Comparison of ENCODE assay signal across 16 cellular contexts in genomic region chr18:26648509-26649192, GRCh38.
"Had no signal": no experiment of that assay in that cellular context is flagged by ENCODE, and none has a peak within 500 bp of the region (broad histone marks: within the 10 kb centered on the region; RNA-seq: fewer than 3 reads in every experiment).

No MANE protein-coding gene starts in this region.

- H3K36me3 ChIP-seq: right atrium auricular region, suprapubic skin had no signal

- DNase-seq: activated CD4-positive, alpha-beta T cell treated with anti-CD3 and anti-CD28 coated beads, Interleukin-2, amount 10 ng/mL, durations not matched to agents 24 days and 14 days; activated CD4-positive, CD25-positive, alpha-beta regulatory T cell; activated CD8-positive, alpha-beta memory T cell treated with anti-CD3 and anti-CD28 coated beads for 24 hours; activated naive CD4-positive, alpha-beta T cell; activated naive CD8-positive, alpha-beta T cell treated with anti-CD3 and anti-CD28 coated beads, Interleukin-2, amount 10 ng/mL, durations not matched to agents 7 days and 5 days; aorta; effector memory CD8-positive, alpha-beta T cell; foreskin melanocyte; kidney glomerular epithelial cell; stimulated activated CD4-positive, alpha-beta T cell treated with anti-CD3 and anti-CD28 coated beads, Interleukin-4, amount 100 ng/mL, for 1 hour; stimulated activated naive CD4-positive, alpha-beta T cell treated with Interleukin-2 at 50 U/mL for 16 hours; T-helper 2 cell; trophoblast cell had no signal

- H3K27ac ChIP-seq: epithelial cell of prostate, suprapubic skin had no signal

- H3K4me3 ChIP-seq: right atrium auricular region, suprapubic skin had no signal

- H3K9me3 ChIP-seq: right atrium auricular region, suprapubic skin had no signal

- H3K4me1 ChIP-seq: suprapubic skin had no signal
